Comparison of ENCODE assay signal across 1 cellular context in genomic region chr1:234320069-234320468, GRCh38.
TF ChIP-seq lines count a peak whose summit lies in the region.

No MANE protein-coding gene starts in this region.

TF ChIP-seq in GM12878, 131 proteins besides CTCF, POLR2A, EP300 and RAD21:
- TF ChIP-seq TCF3 (IDR thresholded peaks at IDR 0.05; ENCODE audit: borderline replicate concordance, insufficient read depth, low read depth, low read length) (no peak), BCL3 (IDR thresholded peaks at IDR 0.05; ENCODE audit: borderline replicate concordance, insufficient read depth, low read depth, low read length, poor library complexity, severe bottlenecking) (peak; percentile 23), CBFB (IDR thresholded peaks at IDR 0.05; ENCODE audit: low read depth) (no peak)
